1 cellular context compared by ENCODE assay signal in the genomic region with DNA sequence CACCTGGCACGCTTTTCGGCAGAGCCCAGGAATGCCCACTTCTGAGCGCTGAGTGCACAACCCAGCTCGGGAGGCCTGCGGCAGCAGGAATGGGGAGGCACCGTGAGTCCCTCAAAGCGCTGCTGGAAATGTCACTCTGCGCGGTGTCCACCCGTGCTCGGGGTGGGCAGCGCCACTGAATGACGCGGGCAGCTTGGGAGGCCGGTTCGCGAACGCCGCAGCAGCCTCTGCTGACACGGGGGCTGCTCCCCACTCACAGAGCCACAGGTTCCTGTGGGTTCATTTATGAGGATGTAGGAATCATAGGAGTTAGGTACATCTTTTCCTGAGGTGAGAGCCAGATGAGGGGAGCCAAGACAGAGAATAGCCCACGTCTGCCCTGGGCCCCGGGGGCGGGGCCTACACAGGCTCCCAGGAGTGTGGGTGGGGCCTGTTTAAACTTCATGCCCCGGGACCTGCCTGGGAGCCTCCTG.
TF ChIP-seq lines count a peak whose summit lies in the region.

No MANE protein-coding gene starts in this region.

TF ChIP-seq in GM23338, 12 proteins besides CTCF, POLR2A, EP300 and RAD21 (continued from another document):
- TF ChIP-seq, protein P1, sequence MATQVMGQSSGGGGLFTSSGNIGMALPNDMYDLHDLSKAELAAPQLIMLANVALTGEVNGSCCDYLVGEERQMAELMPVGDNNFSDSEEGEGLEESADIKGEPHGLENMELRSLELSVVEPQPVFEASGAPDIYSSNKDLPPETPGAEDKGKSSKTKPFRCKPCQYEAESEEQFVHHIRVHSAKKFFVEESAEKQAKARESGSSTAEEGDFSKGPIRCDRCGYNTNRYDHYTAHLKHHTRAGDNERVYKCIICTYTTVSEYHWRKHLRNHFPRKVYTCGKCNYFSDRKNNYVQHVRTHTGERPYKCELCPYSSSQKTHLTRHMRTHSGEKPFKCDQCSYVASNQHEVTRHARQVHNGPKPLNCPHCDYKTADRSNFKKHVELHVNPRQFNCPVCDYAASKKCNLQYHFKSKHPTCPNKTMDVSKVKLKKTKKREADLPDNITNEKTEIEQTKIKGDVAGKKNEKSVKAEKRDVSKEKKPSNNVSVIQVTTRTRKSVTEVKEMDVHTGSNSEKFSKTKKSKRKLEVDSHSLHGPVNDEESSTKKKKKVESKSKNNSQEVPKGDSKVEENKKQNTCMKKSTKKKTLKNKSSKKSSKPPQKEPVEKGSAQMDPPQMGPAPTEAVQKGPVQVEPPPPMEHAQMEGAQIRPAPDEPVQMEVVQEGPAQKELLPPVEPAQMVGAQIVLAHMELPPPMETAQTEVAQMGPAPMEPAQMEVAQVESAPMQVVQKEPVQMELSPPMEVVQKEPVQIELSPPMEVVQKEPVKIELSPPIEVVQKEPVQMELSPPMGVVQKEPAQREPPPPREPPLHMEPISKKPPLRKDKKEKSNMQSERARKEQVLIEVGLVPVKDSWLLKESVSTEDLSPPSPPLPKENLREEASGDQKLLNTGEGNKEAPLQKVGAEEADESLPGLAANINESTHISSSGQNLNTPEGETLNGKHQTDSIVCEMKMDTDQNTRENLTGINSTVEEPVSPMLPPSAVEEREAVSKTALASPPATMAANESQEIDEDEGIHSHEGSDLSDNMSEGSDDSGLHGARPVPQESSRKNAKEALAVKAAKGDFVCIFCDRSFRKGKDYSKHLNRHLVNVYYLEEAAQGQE (IDR thresholded peaks at IDR 0.05; ENCODE audit: unreplicated experiment) = no peak
